ENCODE assay signal across 1 cellular context in genomic region chr19:12969292-12969988, GRCh38.
TF ChIP-seq lines count a peak whose summit lies in the region.

DAND5 (plus strand) TSS chr19:12969576; CDS start chr19:12969661, 85 bp downstream.

TF ChIP-seq in K562, 482 proteins besides CTCF, POLR2A, EP300 and RAD21 (continued from another document):
- TF ChIP-seq PRDM10 (IDR thresholded peaks at IDR 0.05; ENCODE audit: partially characterized antibody) (peak; percentile 62), MEIS2 (IDR thresholded peaks at IDR 0.05; ENCODE audit: partially characterized antibody) (peak; percentile 53), HDAC2 (IDR thresholded peaks at IDR 0.05) (no peak), BMI1 (IDR thresholded peaks at IDR 0.05; ENCODE audit: low read length) (no peak), CBFA2T2 (conservative IDR thresholded peaks at IDR 0.05) (peak; percentile 24; the same call in 1 of the 2 replicates), KLF13 (tag; IDR thresholded peaks at IDR 0.05; ENCODE audit: borderline replicate concordance, low read depth) (no peak), MYC (IDR thresholded peaks at IDR 0.05; ENCODE audit: low read depth, low read length) (no peak), MYC (CRISPR knock-in tag; IDR thresholded peaks at IDR 0.05; ENCODE audit: borderline replicate concordance, low read depth) (no peak), U2AF2 (optimal IDR thresholded peaks at IDR 0.05; ENCODE audit: low read depth, low read length) (no peak), CREB3L1 (IDR thresholded peaks at IDR 0.05; ENCODE audit: borderline replicate concordance, low read depth) (peak; percentile 51; the same call in 1 of the 2 replicates), NR2F6 (CRISPR knock-in tag; IDR thresholded peaks at IDR 0.05) (no peak), ZNF133 (CRISPR knock-in tag; IDR thresholded peaks at IDR 0.05) (no peak), CHAMP1 (IDR thresholded peaks at IDR 0.05) (no peak), ZNF699 (CRISPR knock-in tag; IDR thresholded peaks at IDR 0.05; ENCODE audit: insufficient replicate concordance) (no peak), TFAP4 (CRISPR knock-in tag; IDR thresholded peaks at IDR 0.05; ENCODE audit: borderline replicate concordance) (peak; percentile 89), GABPB2 (CRISPR knock-in tag; conservative IDR thresholded peaks at IDR 0.05) (no peak), ZNF407 (IDR thresholded peaks at IDR 0.05; ENCODE audit: low read depth) (no peak), FOXA3 (CRISPR knock-in tag; conservative IDR thresholded peaks at IDR 0.05 in 1 of 2, IDR thresholded peaks at IDR 0.05 in 1 of 2) (no peak), PKNOX1 (IDR thresholded peaks at IDR 0.05) (no peak), ETS2 (tag; IDR thresholded peaks at IDR 0.05; ENCODE audit: borderline replicate concordance, poor library complexity, severe bottlenecking) (no peak), ZBTB7A (IDR thresholded peaks at IDR 0.05; ENCODE audit: borderline replicate concordance, control insufficient read depth, low read depth, low read length) (0 out of 2 replicates have a peak, but pooled peaks have one; percentile 39), SMAD3 (CRISPR knock-in tag; conservative IDR thresholded peaks at IDR 0.05) (no peak), MITF (IDR thresholded peaks at IDR 0.05) (no peak)
